22 cellular contexts compared by ENCODE assay signal in genomic region chr18:210075-210474, GRCh38. TPM values are rescaled to one million over a fixed set of nuclear protein-coding genes. Genes with fewer than 3 reads are reported as not detected.
DNase-seq lines count a peak whose midpoint lies in the region; ATAC-seq, FAIRE-seq and TF ChIP-seq lines count a peak whose summit lies in the region.
"Had no signal": no experiment of that assay in that cellular context is flagged by ENCODE, and none has a peak within 500 bp of the region (broad histone marks: within the 10 kb centered on the region; RNA-seq: fewer than 3 reads in every experiment).

No MANE protein-coding gene starts in this region.

- POLR2A ChIA-PET in activated CD8-positive, alpha-beta T cell treated with anti-CD3 and anti-CD28 coated beads for 36 hours (lab: Charles Lee): interaction anchor here (0.7 kb wide), 1 partner anchor 481 kb away, joined by 3 read pairs; no protein-coding TSS in a partner anchor
- POLR2A ChIA-PET in activated CD8-positive, alpha-beta T cell treated with anti-CD3 and anti-CD28 coated beads, Interleukin-2, amount 10 ng/mL, durations not matched to agents 7 days and 5 days (lab: Charles Lee): no interaction called here
- POLR2A ChIA-PET in HepG2 (lab: Yijun Ruan, JAX) (no interaction called here), K562 (lab: Yijun Ruan, JAX) (interaction anchor here (1.0 kb wide), 2 partner anchors 14 to 57 kb away, joined by 3 read pairs; no protein-coding TSS in a partner anchor)

- FAIRE-seq in HepG2 (lab: Jason Lieb, UNC) (no peak), K562 (lab: Jason Lieb, UNC) (no peak), small intestine (lab: Jason Lieb, UNC) (peak; percentile 81)
- FAIRE-seq: GM19239 had no signal

- no peaks in the 10 kb centered on the region for H3K79me2 ChIP-seq in HepG2 (ENCODE audit: insufficient read depth, low read length)
- H3K79me2 ChIP-seq in K562 (ENCODE audit: control insufficient read depth, insufficient read depth, low read length): peaks cover 7% of the 10 kb centered on the region; the same call in 1 of the 3 replicates

- TF ChIP-seq RAD21 in liver (IDR thresholded peaks at IDR 0.05): no peak
- no peak for TF ChIP-seq RAD21 in HepG2 (CRISPR knock-in tag; IDR thresholded peaks at IDR 0.05)
- TF ChIP-seq RAD21 in K562 (CRISPR knock-in tag; conservative IDR thresholded peaks at IDR 0.05 in 1 of 2, IDR thresholded peaks at IDR 0.05 in 1 of 2): no peak

- TF ChIP-seq EP300 in HepG2 (IDR thresholded peaks at IDR 0.05; ENCODE audit: low read depth in 2 of 2, low read length in 2 of 2): no peak
- TF ChIP-seq EP300 in HepG2 (CRISPR knock-in tag; IDR thresholded peaks at IDR 0.05; ENCODE audit: borderline replicate concordance): no peak
- no peak for TF ChIP-seq EP300 in K562 (IDR thresholded peaks at IDR 0.05; ENCODE audit: low read length)

- H3K4me3 ChIP-seq in liver (ENCODE audit: low read depth in 1 of 3, low read length in 3 of 3) (no peak overlapping the region), HepG2 (replicated peaks in 1 of 3; ENCODE audit: insufficient read depth in 1 of 3, low read depth in 2 of 3, low read length in 3 of 3) (no peak overlapping the region), K562 (no peak overlapping the region), small intestine (ENCODE audit: low read depth in 1 of 2, low read length in 2 of 2) (no peak overlapping the region)

- peak overlapping the region; percentile 34 for H3K27ac Mint-ChIP-seq in activated CD8-positive, alpha-beta T cell treated with anti-CD3 and anti-CD28 coated beads for 36 hours
- no peak overlapping the region for H3K27ac Mint-ChIP-seq in activated CD8-positive, alpha-beta T cell treated with anti-CD3 and anti-CD28 coated beads, Interleukin-2, amount 10 ng/mL, durations not matched to agents 7 days and 5 days
- H3K27ac Mint-ChIP-seq: B cell, CD14-positive monocyte, HFFc6 had no signal

- CTCF ChIA-PET in activated CD8-positive, alpha-beta T cell treated with anti-CD3 and anti-CD28 coated beads for 36 hours (lab: Charles Lee): no interaction called here
- CTCF ChIA-PET in activated CD8-positive, alpha-beta T cell treated with anti-CD3 and anti-CD28 coated beads, Interleukin-2, amount 10 ng/mL, durations not matched to agents 7 days and 5 days (lab: Charles Lee): no interaction called here
- CTCF ChIA-PET in HepG2 (lab: Yijun Ruan, JAX; ENCODE audit: low intra/inter-chr PET ratio, low total read pairs): no interaction called here
- CTCF ChIA-PET in K562 (lab: Yijun Ruan, JAX; ENCODE audit: low intra/inter-chr PET ratio): no interaction called here

- H3K9me3 Mint-ChIP-seq in activated CD8-positive, alpha-beta T cell treated with anti-CD3 and anti-CD28 coated beads for 36 hours: no peaks in the 10 kb centered on the region
- no peaks in the 10 kb centered on the region for H3K9me3 Mint-ChIP-seq in activated CD8-positive, alpha-beta T cell treated with anti-CD3 and anti-CD28 coated beads, Interleukin-2, amount 10 ng/mL, durations not matched to agents 7 days and 5 days (ENCODE audit: insufficient read depth)
- H3K9me3 Mint-ChIP-seq: CD14-positive monocyte, H9, HFFc6 had no signal

- BruUV-seq in HepG2 (replicated peaks; lab: Mats Ljungman, UMichigan): no TSS peak
- no TSS peak for BruUV-seq in K562 (replicated peaks; lab: Mats Ljungman, UMichigan)

- WGBS in liver: 44% methylated on average over 1 of the region's 1 CpG
- 98% methylated on average over 1 of the region's 1 CpG for WGBS in HepG2 (ENCODE audit: low lambda C conversion rate)
- WGBS in K562 (ENCODE audit: insufficient coverage, low coverage, missing lambda C conversion rate): 100% methylated on average over 1 of the region's 1 CpG
- 25 to 77% (median 38%) methylated on average over 1 of the region's 1 CpG for WGBS in small intestine, 3 donors

- H3K9me1 ChIP-seq in K562 (ENCODE audit: control insufficient read depth, insufficient read depth, low read length): no peaks in the 10 kb centered on the region

- H3K4me3 Mint-ChIP-seq in activated CD8-positive, alpha-beta T cell treated with anti-CD3 and anti-CD28 coated beads for 36 hours: no peak overlapping the region
- H3K4me3 Mint-ChIP-seq in activated CD8-positive, alpha-beta T cell treated with anti-CD3 and anti-CD28 coated beads, Interleukin-2, amount 10 ng/mL, durations not matched to agents 7 days and 5 days: no peak overlapping the region
- H3K4me3 Mint-ChIP-seq: B cell, CD14-positive monocyte, H9, HFFc6 had no signal

- no peak for DNase-seq in activated CD8-positive, alpha-beta T cell treated with anti-CD3 and anti-CD28 coated beads for 36 hours
- DNase-seq in activated CD8-positive, alpha-beta T cell treated with anti-CD3 and anti-CD28 coated beads, Interleukin-2, amount 10 ng/mL, durations not matched to agents 7 days and 5 days: no peak
- no peak for DNase-seq in HepG2 (ENCODE audit: low spot score)
- no peak for DNase-seq in K562 (ENCODE audit: extremely low read depth in 1 of 4, low spot score in 3 of 4)
- DNase-seq in small intestine: peak; percentile 52
- DNase-seq in SHP77 (lab: John Stamatoyannopoulos, UW): no peak
- DNase-seq: EL, H9, HFFc6, KBM-7, NCI-H1092 treated with DMSO at 0.1 percent for 48 hours, NCI-H1436 treated with DMSO at 0.1 percent for 48 hours, NCI-H1930, NCI-H2227 treated with DMSO at 0.1 percent for 48 hours, NCI-H510A treated with DMSO at 0.1 percent for 48 hours, NCI-H774 had no signal

- in situ Hi-C loops in HepG2 (cut with HindIII; ENCODE audit: extremely low pct_ligation_motif_present, low pct_unique_long_range_greater_than_20kb) (no loop called here), K562 (cut with MboI) (no loop called here)

- intact Hi-C loops in activated CD8-positive, alpha-beta T cell treated with anti-CD3 and anti-CD28 coated beads for 36 hours (cut with micrococcal nuclease): no loop called here
- intact Hi-C loops in HepG2 (cut with micrococcal nuclease; ENCODE audit: unreplicated experiment) (no loop called here), K562 (cut with micrococcal nuclease) (no loop called here)

- no peaks in the 10 kb centered on the region for H3K27me3 Mint-ChIP-seq in activated CD8-positive, alpha-beta T cell treated with anti-CD3 and anti-CD28 coated beads for 36 hours
- no peaks in the 10 kb centered on the region for H3K27me3 Mint-ChIP-seq in activated CD8-positive, alpha-beta T cell treated with anti-CD3 and anti-CD28 coated beads, Interleukin-2, amount 10 ng/mL, durations not matched to agents 7 days and 5 days (ENCODE audit: low read depth)
- H3K27me3 Mint-ChIP-seq: B cell had no signal

- H4K20me1 ChIP-seq in HepG2 (ENCODE audit: insufficient read depth, low read length) (no peaks in the 10 kb centered on the region), K562 (replicated peaks; ENCODE audit: control insufficient read depth, insufficient read depth, low read length) (no peaks in the 10 kb centered on the region)

- H3K4me2 ChIP-seq in HepG2 (ENCODE audit: low read depth, low read length) (no peak overlapping the region), K562 (ENCODE audit: insufficient read depth, low read length) (no peak overlapping the region)

- ATAC-seq in activated CD8-positive, alpha-beta T cell treated with anti-CD3 and anti-CD28 coated beads for 36 hours: no peak
- no peak for ATAC-seq in activated CD8-positive, alpha-beta T cell treated with anti-CD3 and anti-CD28 coated beads, Interleukin-2, amount 10 ng/mL, durations not matched to agents 7 days and 5 days
- ATAC-seq in HepG2: no peak
- ATAC-seq in K562: no peak
- no peak for ATAC-seq in HG02852 (IDR thresholded peaks at IDR 0.05; ENCODE audit: unreplicated experiment)
- ATAC-seq: Panc1 had no signal

- H3K36me3 ChIP-seq in liver (ENCODE audit: control insufficient read depth in 4 of 4, insufficient read depth in 3 of 4, low read depth in 1 of 4, low read length in 3 of 4) (peaks cover 8 to 48% (median 30%) of the 10 kb centered on the region in 4 donors), HepG2 (replicated peaks in 1 of 2; ENCODE audit: control insufficient read depth in 1 of 2, insufficient read depth in 2 of 2, low read length in 2 of 2) (peaks cover 14 to 65% of the 10 kb centered on the region in 2 experiments), K562 (ENCODE audit: control insufficient read depth, insufficient read depth, low read length) (peaks cover 94% of the 10 kb centered on the region), small intestine (ENCODE audit: control insufficient read depth in 2 of 2, insufficient read depth in 2 of 2, low read length in 2 of 2) (peaks cover 6 to 8% of the 10 kb centered on the region in 2 donors)

- H3K9ac ChIP-seq in liver (ENCODE audit: low read depth in 1 of 2, low read length in 2 of 2) (no peak overlapping the region), HepG2 (ENCODE audit: insufficient read depth, low read depth, low read length) (no peak overlapping the region), K562 (ENCODE audit: insufficient read depth in 1 of 2, low read depth in 2 of 2, low read length in 2 of 2) (no peak overlapping the region)

- no peak for TF ChIP-seq POLR2A in HepG2 (IDR thresholded peaks at IDR 0.05; ENCODE audit: insufficient read depth in 1 of 2, low read depth in 2 of 2, low read length in 2 of 2)
- TF ChIP-seq POLR2A in K562 (conservative IDR thresholded peaks at IDR 0.05): no peak

- H3K27me3 ChIP-seq in liver (ENCODE audit: control insufficient read depth in 4 of 4, insufficient read depth in 4 of 4, low read length in 3 of 4) (no peaks in the 10 kb centered on the region), HepG2 (ENCODE audit: control insufficient read depth in 1 of 2, insufficient read depth in 2 of 2, low read length in 2 of 2) (no peaks in the 10 kb centered on the region), K562 (ENCODE audit: control insufficient read depth in 2 of 2, insufficient read depth in 2 of 2, low read length in 2 of 2) (no peaks in the 10 kb centered on the region), small intestine (ENCODE audit: control insufficient read depth in 2 of 2, insufficient read depth in 2 of 2, low read length in 2 of 2) (no peaks in the 10 kb centered on the region)

- H3K36me3 Mint-ChIP-seq in activated CD8-positive, alpha-beta T cell treated with anti-CD3 and anti-CD28 coated beads for 36 hours (ENCODE audit: low read depth): peaks cover 41% of the 10 kb centered on the region
- peaks cover 60% of the 10 kb centered on the region for H3K36me3 Mint-ChIP-seq in activated CD8-positive, alpha-beta T cell treated with anti-CD3 and anti-CD28 coated beads, Interleukin-2, amount 10 ng/mL, durations not matched to agents 7 days and 5 days (ENCODE audit: low read depth)

- H2AFZ ChIP-seq in HepG2 (ENCODE audit: low read length): no peak overlapping the region
- no peak overlapping the region for H2AFZ ChIP-seq in K562 (ENCODE audit: low read depth, low read length)

- TF ChIP-seq CTCF in activated CD8-positive, alpha-beta T cell treated with anti-CD3 and anti-CD28 coated beads for 36 hours (IDR thresholded peaks at IDR 0.05): no peak
- TF ChIP-seq CTCF in liver (IDR thresholded peaks at IDR 0.05; ENCODE audit: low read depth, low read length, missing input control): no peak
- TF ChIP-seq CTCF in HepG2 (CRISPR knock-in tag; IDR thresholded peaks at IDR 0.05): no peak
- no peak for TF ChIP-seq CTCF in K562 (IDR thresholded peaks at IDR 0.05 in 2 of 3, conservative IDR thresholded peaks at IDR 0.05 in 1 of 3; ENCODE audit: insufficient read depth in 2 of 3, low read depth in 1 of 3, low read length in 3 of 3)

- H3K9me3 ChIP-seq in liver (ENCODE audit: control insufficient read depth in 4 of 4, low read length in 3 of 4) (no peaks in the 10 kb centered on the region), HepG2 (ENCODE audit: low read length) (no peaks in the 10 kb centered on the region), K562 (replicated peaks; ENCODE audit: control insufficient read depth, insufficient read depth, low read depth, low read length) (no peaks in the 10 kb centered on the region), small intestine (ENCODE audit: control insufficient read depth, low read depth) (no peaks in the 10 kb centered on the region)

- H3K4me1 ChIP-seq in liver (ENCODE audit: control insufficient read depth in 4 of 4, insufficient read depth in 4 of 4, low read length in 3 of 4) (peaks cover 0 to 15% (median 2%) of the 10 kb centered on the region in 4 donors), HepG2 (ENCODE audit: insufficient read depth, low read length) (no peaks in the 10 kb centered on the region), K562 (replicated peaks in 1 of 2; ENCODE audit: control insufficient read depth in 2 of 2, insufficient read depth in 2 of 2, low read length in 2 of 2) (no peaks in the 10 kb centered on the region), small intestine (ENCODE audit: control insufficient read depth in 2 of 2, insufficient read depth in 1 of 2, low read depth in 1 of 2, low read length in 1 of 2) (peaks cover 0 to 2% of the 10 kb centered on the region in 2 donors)

- H3K27ac ChIP-seq in liver (ENCODE audit: low read depth in 1 of 2, low read length in 2 of 2) (no peak overlapping the region), HepG2 (ENCODE audit: extremely low read length, insufficient read depth, low read length) (no peak overlapping the region), K562 (ENCODE audit: extremely low read depth, low read depth, low read length) (no peak overlapping the region), small intestine (ENCODE audit: low read depth in 1 of 2, low read length in 1 of 2) (no peak overlapping the region)

- H3K4me1 Mint-ChIP-seq in activated CD8-positive, alpha-beta T cell treated with anti-CD3 and anti-CD28 coated beads for 36 hours (ENCODE audit: low read depth): no peaks in the 10 kb centered on the region
- H3K4me1 Mint-ChIP-seq in activated CD8-positive, alpha-beta T cell treated with anti-CD3 and anti-CD28 coated beads, Interleukin-2, amount 10 ng/mL, durations not matched to agents 7 days and 5 days (ENCODE audit: low read depth): peaks cover 7% of the 10 kb centered on the region
- H3K4me1 Mint-ChIP-seq: B cell, CD14-positive monocyte had no signal

RNA-seq across cellular contexts. Expression of gene USP14, which starts 51.7 kb away (rescaled TPM):
- 10 to 100 TPM; 94.6 to 96.2 TPM for total RNA-seq in activated CD8-positive, alpha-beta T cell treated with anti-CD3 and anti-CD28 coated beads for 36 hours
- total RNA-seq in activated CD8-positive, alpha-beta T cell treated with anti-CD3 and anti-CD28 coated beads, Interleukin-2, amount 10 ng/mL, durations not matched to agents 7 days and 5 days: 10 to 100 TPM; 71.9 to 82.7 TPM
- 10 to 100 TPM; 20.9 to 28.3 TPM for total RNA-seq in liver
- polyA plus RNA-seq in liver: 10 to 100 TPM; 16.2 to 20.6 TPM
- total RNA-seq in HepG2 (2016; rRNA removed; fragmentation: Illumina TruSeq; extraction: Trizol): 16.6 and 57.4 TPM in 2 replicates
- total RNA-seq in HepG2 (2016; cell fraction: cytosol; rRNA removed; fragmentation: Illumina TruSeq; extraction: Trizol; ENCODE audit: low read depth): 38.3 and 42.6 TPM in 2 replicates
- total RNA-seq in HepG2 (2016; cell fraction: insoluble cytoplasmic fraction; rRNA removed; fragmentation: Illumina TruSeq; extraction: Trizol): 14.9 and 54.3 TPM in 2 replicates
- 17.5 and 20.3 TPM in 2 replicates for total RNA-seq in HepG2 (2016; cell fraction: membrane; rRNA removed; fragmentation: Illumina TruSeq; extraction: Trizol)
- 31.7 and 37.4 TPM in 2 replicates for total RNA-seq in HepG2 (2016; cell fraction: nucleus; rRNA removed; fragmentation: Illumina TruSeq; extraction: Trizol)
- polyA plus RNA-seq in HepG2 (2011; rRNA removed): 10.7 and 14.7 TPM in 2 replicates
- polyA plus RNA-seq in HepG2 (2011; cell fraction: cytosol; rRNA removed): 4.1 and 7.6 TPM in 2 replicates
- 10.2 and 11.9 TPM in 2 replicates for polyA plus RNA-seq in HepG2 (2011; cell fraction: nucleus; rRNA removed)
- polyA plus RNA-seq in HepG2 (2012): 30.6 and 36.5 TPM in 2 replicates
- 6.5 and 6.6 TPM in 2 replicates for polyA plus RNA-seq in HepG2 (2016; cell fraction: cytosol; fragmentation: Illumina TruSeq; extraction: Trizol; ENCODE audit: low read depth)
- 76.5 and 77.5 TPM in 2 replicates for polyA plus RNA-seq in HepG2 (2016; cell fraction: insoluble cytoplasmic fraction; fragmentation: Illumina TruSeq; extraction: Trizol; ENCODE audit: low read depth)
- 13.3 and 14.6 TPM in 2 replicates for polyA plus RNA-seq in HepG2 (2016; cell fraction: membrane; fragmentation: Illumina TruSeq; extraction: Trizol; ENCODE audit: low read depth)
- polyA plus RNA-seq in HepG2 (2016; cell fraction: nucleus; fragmentation: Illumina TruSeq; extraction: Trizol; ENCODE audit: insufficient read depth, low read depth): 60.5 and 65.0 TPM in 2 replicates
- polyA minus RNA-seq in HepG2 (2011; rRNA and poly(A)+ RNA removed; ENCODE audit: low replicate concordance): 5.4 and 7.6 TPM in 2 replicates
- polyA minus RNA-seq in HepG2 (2011; cell fraction: cytosol; rRNA and poly(A)+ RNA removed): 19.3 and 25.3 TPM in 2 replicates
- polyA minus RNA-seq in HepG2 (2011; cell fraction: nucleus; rRNA and poly(A)+ RNA removed): 29.3 and 32.4 TPM in 2 replicates
- 31.1 and 120 TPM in 2 replicates for total RNA-seq in K562 (2011; cell fraction: chromatin; rRNA removed; ENCODE audit: low replicate concordance)
- 14.7 and 20.5 TPM in 2 replicates for total RNA-seq in K562 (2011; cell fraction: nucleolus; rRNA removed)
- total RNA-seq in K562 (2011; cell fraction: nucleoplasm; rRNA removed): 38.9 and 53.7 TPM in 2 replicates
- 18.7 and 20.5 TPM in 2 replicates for total RNA-seq in K562 (2014; rRNA removed)
- total RNA-seq in K562 (2014; rRNA removed; fragmentation: Illumina TruSeq; extraction: Trizol): 34.3 and 37.5 TPM in 2 replicates
- 25.7 and 28.3 TPM in 2 replicates for total RNA-seq in K562 (2015; rRNA removed; fragmentation: Illumina TruSeq; extraction: Trizol)
- total RNA-seq in K562 (2021): 114 and 122 TPM in 2 replicates
- polyA plus RNA-seq in K562 (2011; rRNA removed): 56.5 and 63.9 TPM in 2 replicates
- 10.5 and 22.7 TPM in 2 replicates for polyA plus RNA-seq in K562 (2011; cell fraction: cytosol; rRNA removed)
- 24.4 and 57.0 TPM in 2 replicates for polyA plus RNA-seq in K562 (2011; cell fraction: nucleus; rRNA removed)
- polyA plus RNA-seq in K562 (2012): 63.7 and 85.9 TPM in 2 replicates
- polyA plus RNA-seq in K562 (2014; fragmentation: Illumina TruSeq; extraction: Trizol): 124 and 129 TPM in 2 replicates
- 10 to 100 TPM; 34.4 to 40.3 TPM for polyA plus RNA-seq in K562 (2014; fragmentation: Nextera tagmentation; extraction: Ambion mirVana)
- 44.6 and 67.2 TPM in 2 replicates for polyA plus RNA-seq in K562 (2014; rRNA removed)
- polyA minus RNA-seq in K562 (2011; rRNA and poly(A)+ RNA removed): 35.5 and 64.2 TPM in 2 replicates
- 51.2 and 61.3 TPM in 2 replicates for polyA minus RNA-seq in K562 (2011; cell fraction: cytosol; rRNA and poly(A)+ RNA removed)
- polyA minus RNA-seq in K562 (2011; cell fraction: nucleus; rRNA and poly(A)+ RNA removed): 13.6 and 32.7 TPM in 2 replicates
- polyA plus RNA-seq in small intestine: 10 to 100 TPM in 2 of 3 donors, 1 to 10 TPM in 1; 9.2 to 26.5 (median 11.4) TPM

RNA-seq across cellular contexts. Expression of gene THOC1, which starts 57.8 kb away (rescaled TPM):
- 10 to 100 TPM; 66.0 to 69.5 TPM for total RNA-seq in activated CD8-positive, alpha-beta T cell treated with anti-CD3 and anti-CD28 coated beads for 36 hours
- 10 to 100 TPM; 43.6 to 49.4 TPM for total RNA-seq in activated CD8-positive, alpha-beta T cell treated with anti-CD3 and anti-CD28 coated beads, Interleukin-2, amount 10 ng/mL, durations not matched to agents 7 days and 5 days
- total RNA-seq in liver: 10 to 100 TPM; 30.4 to 30.5 TPM
- 10 to 100 TPM in 1 of 2 donors, 1 to 10 TPM in 1; 5.2 to 13.5 TPM for polyA plus RNA-seq in liver
- total RNA-seq in HepG2 (2016; rRNA removed; fragmentation: Illumina TruSeq; extraction: Trizol): 47.3 and 56.7 TPM in 2 replicates
- total RNA-seq in HepG2 (2016; cell fraction: cytosol; rRNA removed; fragmentation: Illumina TruSeq; extraction: Trizol; ENCODE audit: low read depth): 8.8 and 10.0 TPM in 2 replicates
- 49.8 and 55.5 TPM in 2 replicates for total RNA-seq in HepG2 (2016; cell fraction: insoluble cytoplasmic fraction; rRNA removed; fragmentation: Illumina TruSeq; extraction: Trizol)
- total RNA-seq in HepG2 (2016; cell fraction: membrane; rRNA removed; fragmentation: Illumina TruSeq; extraction: Trizol): 11.3 and 14.1 TPM in 2 replicates
- total RNA-seq in HepG2 (2016; cell fraction: nucleus; rRNA removed; fragmentation: Illumina TruSeq; extraction: Trizol): 101 and 111 TPM in 2 replicates
- 31.3 and 40.6 TPM in 2 replicates for polyA plus RNA-seq in HepG2 (2011; rRNA removed)
- 4.3 and 4.8 TPM in 2 replicates for polyA plus RNA-seq in HepG2 (2011; cell fraction: cytosol; rRNA removed)
- polyA plus RNA-seq in HepG2 (2011; cell fraction: nucleus; rRNA removed): 53.5 and 72.0 TPM in 2 replicates
- polyA plus RNA-seq in HepG2 (2012): 25.0 and 39.1 TPM in 2 replicates
- 2.8 and 3.2 TPM in 2 replicates for polyA plus RNA-seq in HepG2 (2016; cell fraction: cytosol; fragmentation: Illumina TruSeq; extraction: Trizol; ENCODE audit: low read depth)
- 40.9 and 41.6 TPM in 2 replicates for polyA plus RNA-seq in HepG2 (2016; cell fraction: insoluble cytoplasmic fraction; fragmentation: Illumina TruSeq; extraction: Trizol; ENCODE audit: low read depth)
- 4.7 and 5.3 TPM in 2 replicates for polyA plus RNA-seq in HepG2 (2016; cell fraction: membrane; fragmentation: Illumina TruSeq; extraction: Trizol; ENCODE audit: low read depth)
- 124 and 144 TPM in 2 replicates for polyA plus RNA-seq in HepG2 (2016; cell fraction: nucleus; fragmentation: Illumina TruSeq; extraction: Trizol; ENCODE audit: insufficient read depth, low read depth)
- 11.8 and 13.0 TPM in 2 replicates for polyA minus RNA-seq in HepG2 (2011; rRNA and poly(A)+ RNA removed; ENCODE audit: low replicate concordance)
- polyA minus RNA-seq in HepG2 (2011; cell fraction: cytosol; rRNA and poly(A)+ RNA removed): 7.5 and 12.8 TPM in 2 replicates
- 215 and 222 TPM in 2 replicates for polyA minus RNA-seq in HepG2 (2011; cell fraction: nucleus; rRNA and poly(A)+ RNA removed)
- total RNA-seq in K562 (2011; cell fraction: chromatin; rRNA removed; ENCODE audit: low replicate concordance): 140 and 675 TPM in 2 replicates
- 80.2 and 115 TPM in 2 replicates for total RNA-seq in K562 (2011; cell fraction: nucleolus; rRNA removed)
- total RNA-seq in K562 (2011; cell fraction: nucleoplasm; rRNA removed): 243 and 305 TPM in 2 replicates
- 70.9 and 77.6 TPM in 2 replicates for total RNA-seq in K562 (2014; rRNA removed)
- total RNA-seq in K562 (2014; rRNA removed; fragmentation: Illumina TruSeq; extraction: Trizol): 136 and 149 TPM in 2 replicates
- total RNA-seq in K562 (2015; rRNA removed; fragmentation: Illumina TruSeq; extraction: Trizol): 116 and 120 TPM in 2 replicates
- total RNA-seq in K562 (2021): 66.3 and 71.1 TPM in 2 replicates
- polyA plus RNA-seq in K562 (2011; rRNA removed): 143 and 150 TPM in 2 replicates
- polyA plus RNA-seq in K562 (2011; cell fraction: cytosol; rRNA removed): 6.6 and 22.6 TPM in 2 replicates
- polyA plus RNA-seq in K562 (2011; cell fraction: nucleus; rRNA removed): 110 and 238 TPM in 2 replicates
- 51.4 and 58.9 TPM in 2 replicates for polyA plus RNA-seq in K562 (2012)
- polyA plus RNA-seq in K562 (2014; fragmentation: Illumina TruSeq; extraction: Trizol): 83.6 and 106 TPM in 2 replicates
- 100 to 1,000 TPM in 1 of 2 experiments, 10 to 100 TPM in 1; 87.1 to 139 TPM for polyA plus RNA-seq in K562 (2014; fragmentation: Nextera tagmentation; extraction: Ambion mirVana)
- polyA plus RNA-seq in K562 (2014; rRNA removed): 88.4 and 107 TPM in 2 replicates
- polyA minus RNA-seq in K562 (2011; rRNA and poly(A)+ RNA removed): 168 and 237 TPM in 2 replicates
- polyA minus RNA-seq in K562 (2011; cell fraction: cytosol; rRNA and poly(A)+ RNA removed): 23.7 and 28.0 TPM in 2 replicates
- polyA minus RNA-seq in K562 (2011; cell fraction: nucleus; rRNA and poly(A)+ RNA removed): 139 and 282 TPM in 2 replicates
- 10 to 100 TPM; 20.5 to 26.4 (median 20.6) TPM for polyA plus RNA-seq in small intestine

Comparison
In these comparisons a context has a peak if more than half of its experiments do, and no peak if none do; other contexts are left out.
1. POLR2A ChIA-PET loops: an anchor here in activated CD8-positive, alpha-beta T cell treated with anti-CD3 and anti-CD28 coated beads for 36 hours (0.7 kb wide) and K562 (1.0 kb wide); none called in activated CD8-positive, alpha-beta T cell treated with anti-CD3 and anti-CD28 coated beads, Interleukin-2, amount 10 ng/mL, durations not matched to agents 7 days and 5 days and HepG2.